In the genomic region with DNA sequence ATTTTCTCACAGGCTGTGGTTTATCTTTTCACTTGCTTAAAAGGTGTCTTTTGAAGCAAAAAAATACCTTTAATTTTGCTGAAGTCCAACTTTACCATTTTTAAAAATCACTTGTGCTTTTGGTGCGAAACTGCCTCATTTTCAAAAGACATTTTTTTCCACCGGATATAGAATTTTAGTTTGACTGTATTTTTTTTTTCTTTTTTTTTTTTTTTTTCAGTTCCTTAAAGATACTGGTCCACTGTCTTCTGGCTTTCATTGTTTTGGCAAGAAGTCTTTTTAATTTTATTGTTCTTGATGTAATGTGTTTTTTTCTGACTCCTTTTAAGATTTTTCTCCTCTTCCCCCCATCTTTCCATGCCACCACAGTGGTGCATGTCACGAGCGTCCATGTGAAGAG, we compare ENCODE assay signal across 13 cellular contexts.
DNase-seq lines count a peak whose midpoint lies in the region; ATAC-seq and TF ChIP-seq lines count a peak whose summit lies in the region.
"Had no signal": no experiment of that assay in that cellular context is flagged by ENCODE, and none has a peak within 500 bp of the region (broad histone marks: within the 10 kb centered on the region; RNA-seq: fewer than 3 reads in every experiment).

No MANE protein-coding gene starts in this region.

- H3K36me3 Mint-ChIP-seq in CD8-positive, alpha-beta memory T cell = peaks cover 0 to 2% (median 0%) of the 10 kb centered on the region in 3 donors
- H3K36me3 Mint-ChIP-seq in activated B cell treated with CpG ODN at 0.5 μM for 24 hours (ENCODE audit: low read depth) (no peaks in the 10 kb centered on the region), memory B cell (peaks cover 1% of the 10 kb centered on the region)

- CTCF ChIA-PET in CD8-positive, alpha-beta memory T cell (lab: Charles Lee) = no interaction called here
- CTCF ChIA-PET in activated B cell treated with CpG ODN at 0.5 μM for 24 hours (lab: Charles Lee) = interaction anchor here (1.4 kb wide), 1 partner anchor 49 kb away, joined by 3 read pairs; no protein-coding TSS in a partner anchor

- no peaks in the 10 kb centered on the region for H3K9me3 Mint-ChIP-seq in CD8-positive, alpha-beta memory T cell
- H3K9me3 Mint-ChIP-seq in activated B cell treated with CpG ODN at 0.5 μM for 24 hours (no peaks in the 10 kb centered on the region), memory B cell (no peaks in the 10 kb centered on the region)

- H3K36me3 ChIP-seq in BLaER1 = no peaks in the 10 kb centered on the region
- H3K36me3 ChIP-seq in CD8-positive, alpha-beta memory T cell (ENCODE audit: insufficient read depth, low read length) = no peaks in the 10 kb centered on the region
- no peaks in the 10 kb centered on the region for H3K36me3 ChIP-seq in ascending aorta

- H3K4me2 ChIP-seq in BLaER1 = peak overlapping the region; percentile 79

- H3K27ac Mint-ChIP-seq in CD8-positive, alpha-beta memory T cell = peak overlapping the region in 3 of 8 donors; percentile 5 to 42 (median 27)
- H3K27ac Mint-ChIP-seq in activated B cell treated with CpG ODN at 0.5 μM for 24 hours (peak overlapping the region; percentile 84), memory B cell (peak overlapping the region; percentile 77)

- peak overlapping the region; percentile 74; the same call in 1 of the 2 replicates for H3K9ac ChIP-seq in BLaER1

- POLR2A ChIA-PET in CD8-positive, alpha-beta memory T cell (lab: Charles Lee) = no interaction called here
- POLR2A ChIA-PET in activated B cell treated with CpG ODN at 0.5 μM for 24 hours (lab: Charles Lee) = interaction anchor here (0.7 kb wide), 1 partner anchor 56 kb away, joined by 4 read pairs; no protein-coding TSS in a partner anchor

- no peak for DNase-seq in CD8-positive, alpha-beta memory T cell
- DNase-seq in activated B cell treated with CpG ODN at 0.5 μM for 24 hours (no peak), memory B cell (ENCODE audit: low spot score in 2 of 2) (no peak), ascending aorta (ENCODE audit: low spot score in 2 of 2) (no peak)
- DNase-seq: cortex of kidney, DMS79, erythroblast, MV-4-11, NCI-H2171 had no signal

- H3K9me3 ChIP-seq in BLaER1 (no peaks in the 10 kb centered on the region), ascending aorta (no peaks in the 10 kb centered on the region)
- H3K9me3 ChIP-seq in CD8-positive, alpha-beta memory T cell (ENCODE audit: low read length) = no peaks in the 10 kb centered on the region

- intact Hi-C loops in activated B cell treated with CpG ODN at 0.5 μM for 24 hours (cut with micrococcal nuclease) = loop anchor here (1.0 to 5.0 kb wide), 2 partner anchors 13 to 178 kb away; no protein-coding TSS in a partner anchor
- intact Hi-C loops in ascending aorta (cut with DNase I) = no loop called here

- H3K4me3 Mint-ChIP-seq in CD8-positive, alpha-beta memory T cell = peak overlapping the region in 6 of 7 donors; percentile 62 to 86 (median 72)
- H3K4me3 Mint-ChIP-seq in activated B cell treated with CpG ODN at 0.5 μM for 24 hours (peak overlapping the region; percentile 79), memory B cell (peak overlapping the region; percentile 84)

- no peak overlapping the region; the same call in 1 of the 2 replicates for H3K4me3 ChIP-seq in BLaER1
- H3K4me3 ChIP-seq in CD8-positive, alpha-beta memory T cell (ENCODE audit: low read length) = no peak overlapping the region
- no peak overlapping the region for H3K4me3 ChIP-seq in ascending aorta

- TF ChIP-seq CTCF in activated B cell treated with CpG ODN at 0.5 μM for 24 hours (IDR thresholded peaks at IDR 0.05) = no peak
- TF ChIP-seq CTCF in ascending aorta (IDR thresholded peaks at IDR 0.05) = no peak

- H3K27ac ChIP-seq in BLaER1 (peak overlapping the region; percentile 70), ascending aorta (no peak overlapping the region)
- no peak overlapping the region for H3K27ac ChIP-seq in CD8-positive, alpha-beta memory T cell (ENCODE audit: low read depth, low read length)

- ATAC-seq in activated B cell treated with CpG ODN at 0.5 μM for 24 hours (ENCODE audit: low read depth) (no peak), memory B cell (ENCODE audit: low read depth) (peak; percentile 36), HG02840 (IDR thresholded peaks at IDR 0.05; ENCODE audit: low FRiP score, unreplicated experiment) (no peak), GM19455 (IDR thresholded peaks at IDR 0.05; ENCODE audit: unreplicated experiment) (no peak)
- ATAC-seq: HCT116 had no signal

- H3K4me1 Mint-ChIP-seq in CD8-positive, alpha-beta memory T cell = peaks cover 77 to 96% (median 93%) of the 10 kb centered on the region in 3 donors
- H3K4me1 Mint-ChIP-seq in activated B cell treated with CpG ODN at 0.5 μM for 24 hours = peaks cover 94% of the 10 kb centered on the region
- H3K4me1 Mint-ChIP-seq in memory B cell = peaks cover 57% of the 10 kb centered on the region

- peaks cover 99% of the 10 kb centered on the region for H4K20me1 ChIP-seq in BLaER1

- no peaks in the 10 kb centered on the region for H3K27me3 ChIP-seq in BLaER1
- no peaks in the 10 kb centered on the region for H3K27me3 ChIP-seq in CD8-positive, alpha-beta memory T cell (ENCODE audit: insufficient read depth, low read length, poor library complexity, severe bottlenecking)
- H3K27me3 ChIP-seq in ascending aorta = no peaks in the 10 kb centered on the region

- H3K4me1 ChIP-seq in BLaER1 = peaks cover 85% of the 10 kb centered on the region
- peaks cover 41% of the 10 kb centered on the region for H3K4me1 ChIP-seq in CD8-positive, alpha-beta memory T cell (ENCODE audit: insufficient read depth, low read length)
- H3K4me1 ChIP-seq in ascending aorta = peaks cover 4 to 15% of the 10 kb centered on the region in 2 donors

- H3K27me3 Mint-ChIP-seq in CD8-positive, alpha-beta memory T cell = no peaks in the 10 kb centered on the region
- H3K27me3 Mint-ChIP-seq in activated B cell treated with CpG ODN at 0.5 μM for 24 hours = no peaks in the 10 kb centered on the region
- no peaks in the 10 kb centered on the region for H3K27me3 Mint-ChIP-seq in memory B cell
